Comparison of ENCODE assay signal across 9 cellular contexts in the genomic region with DNA sequence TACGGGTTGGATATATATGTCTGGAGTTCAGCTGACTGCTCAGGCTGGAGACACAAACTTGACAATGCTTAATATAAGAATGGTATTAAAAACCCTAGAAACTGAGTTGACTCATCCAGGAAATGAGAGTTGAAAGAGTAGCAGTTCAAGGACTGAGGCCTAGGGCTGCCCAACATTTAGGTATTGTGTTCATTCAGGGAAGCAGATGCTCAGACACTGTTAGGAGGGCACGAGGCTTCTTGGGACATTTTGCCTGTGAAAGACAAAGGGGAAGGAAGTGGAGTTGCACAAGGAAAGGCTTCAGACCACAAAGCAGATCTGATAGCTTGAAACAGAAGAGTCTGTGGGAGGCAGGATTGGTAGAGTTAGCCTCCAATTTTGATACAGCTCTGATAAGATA. TPM values are rescaled to one million over a fixed set of nuclear protein-coding genes. Genes with fewer than 3 reads are reported as not detected.
DNase-seq lines count a peak whose midpoint lies in the region; ATAC-seq and TF ChIP-seq lines count a peak whose summit lies in the region.
"Had no signal": no experiment of that assay in that cellular context is flagged by ENCODE, and none has a peak within 500 bp of the region (broad histone marks: within the 10 kb centered on the region; RNA-seq: fewer than 3 reads in every experiment).

No MANE protein-coding gene starts in this region.

- H3K9me3 Mint-ChIP-seq in CD8-positive, alpha-beta T cell, result peaks cover 2% of the 10 kb centered on the region

- peak in 1 of 7 experiments; percentile 18 for DNase-seq in CD8-positive, alpha-beta T cell
- peak; percentile 10 for DNase-seq in GM20000 (ENCODE audit: low spot score)
- peak; percentile 64 for DNase-seq in dermis blood vessel endothelial cell
- peak in 1 of 2 donors; percentile 49 for DNase-seq in tibial nerve (ENCODE audit: low spot score in 2 of 2)
- DNase-seq in AG08395 (ENCODE audit: low spot score), result no peak
- no peak for DNase-seq in NCI-H748 treated with DMSO at 0.1 percent for 48 hours (lab: John Stamatoyannopoulos, UW)
- no peak for DNase-seq in left colon

- intact Hi-C loops in CD8-positive, alpha-beta T cell (cut with DNase I, micrococcal nuclease), result loop anchor here in 1 of 2 experiments (10.0 kb wide), 1 partner anchor 56 kb away; a partner anchor contains a TSS
- intact Hi-C loops in left colon (cut with DNase I, micrococcal nuclease), result no loop called here

- no peaks in the 10 kb centered on the region for H3K27me3 ChIP-seq in CD8-positive, alpha-beta T cell (ENCODE audit: insufficient read depth, low read length)
- H3K27me3 ChIP-seq in tibial nerve, result no peaks in the 10 kb centered on the region

- no peak overlapping the region for H3K27ac ChIP-seq in CD8-positive, alpha-beta T cell (ENCODE audit: low read depth, low read length)
- peak overlapping the region in 1 of 4 donors; percentile 62 for H3K27ac ChIP-seq in tibial nerve

- TF ChIP-seq CTCF in CD8-positive, alpha-beta T cell (IDR thresholded peaks at IDR 0.05), result no peak
- TF ChIP-seq CTCF in GM20000 (IDR thresholded peaks at IDR 0.05; ENCODE audit: extremely low read depth, missing control alignments), result no peak
- no peak for TF ChIP-seq CTCF in tibial nerve (IDR thresholded peaks at IDR 0.05)

- H3K27ac Mint-ChIP-seq in CD8-positive, alpha-beta T cell, result no peak overlapping the region

- peak; percentile 37 to 89 for TF ChIP-seq EP300 in tibial nerve (IDR thresholded peaks at IDR 0.05)

- H3K4me3 Mint-ChIP-seq in CD8-positive, alpha-beta T cell, result no peak overlapping the region

- CTCF ChIA-PET in CD8-positive, alpha-beta T cell (lab: Charles Lee), result interaction anchor here (1.4 kb wide), 1 partner anchor 9 kb away, joined by 5 read pairs; no protein-coding TSS in a partner anchor

- POLR2A ChIA-PET in CD8-positive, alpha-beta T cell (lab: Charles Lee), result interaction anchor here (1.5 kb wide), 1 partner anchor 9 kb away, joined by 4 read pairs; no protein-coding TSS in a partner anchor

- no peaks in the 10 kb centered on the region for H3K36me3 ChIP-seq in CD8-positive, alpha-beta T cell (ENCODE audit: insufficient read depth, low read length)
- no peaks in the 10 kb centered on the region for H3K36me3 ChIP-seq in tibial nerve

- no peaks in the 10 kb centered on the region for H3K9me3 ChIP-seq in CD8-positive, alpha-beta T cell (ENCODE audit: low read length)
- peaks cover 0 to 8% (median 0%) of the 10 kb centered on the region in 4 donors for H3K9me3 ChIP-seq in tibial nerve

- WGBS in tibial nerve, 2 donors, result 56 to 67% methylated on average over 2 of the region's 2 CpGs

- H3K4me1 Mint-ChIP-seq in CD8-positive, alpha-beta T cell (ENCODE audit: low read depth), result no peaks in the 10 kb centered on the region

- no peak for TF ChIP-seq POLR2A in tibial nerve (IDR thresholded peaks at IDR 0.05)

- no peak overlapping the region for H3K4me3 ChIP-seq in CD8-positive, alpha-beta T cell (ENCODE audit: low read depth, low read length)
- H3K4me3 ChIP-seq in tibial nerve, result no peak overlapping the region

- no peaks in the 10 kb centered on the region for H3K27me3 Mint-ChIP-seq in CD8-positive, alpha-beta T cell (ENCODE audit: low read depth)

- peaks cover 8% of the 10 kb centered on the region for H3K4me1 ChIP-seq in CD8-positive, alpha-beta T cell (ENCODE audit: insufficient read depth, low read length)
- no peaks in the 10 kb centered on the region for H3K4me1 ChIP-seq in tibial nerve

- H3K36me3 Mint-ChIP-seq in CD8-positive, alpha-beta T cell, result no peaks in the 10 kb centered on the region

- ATAC-seq in CD8-positive, alpha-beta T cell, result peak; percentile 73
- ATAC-seq in HG03558 (IDR thresholded peaks at IDR 0.05; ENCODE audit: extremely low read depth, unreplicated experiment) (peak; percentile 90), left colon (no peak)

RNA-seq across cellular contexts. Expression of a gene that starts 52.0 kb away (rescaled TPM):
- not detected for total RNA-seq in CD8-positive, alpha-beta T cell
- total RNA-seq in dermis blood vessel endothelial cell (0.17 and 1.9 TPM in 2 replicates), tibial nerve (1 to 10 TPM in 3 of 4 donors, under 1 TPM in 1; 0.21 to 6.0 (median 2.1) TPM), left colon (1 to 10 TPM; 2.7 to 6.7 TPM)
- total RNA-seq: activated CD8-positive, alpha-beta memory T cell treated with anti-CD3 and anti-CD28 coated beads for 36 hours had no signal

Comparison
In these comparisons a context has a peak if more than half of its experiments do, and no peak if none do; other contexts are left out.
1. DNase-seq: peak in GM20000 (single experiment) and dermis blood vessel endothelial cell (single experiment); none in AG08395 (single experiment), NCI-H748 treated with DMSO at 0.1 percent for 48 hours (single experiment) and left colon (0 of 2).